ENCODE assay signal across 1 cellular context in genomic region chr16:58654456-58655214, GRCh38.
A peak's percentile ranks its signal among the peaks of the same experiment; 100 is the strongest.
TF ChIP-seq lines count a peak whose summit lies in the region.

No MANE protein-coding gene starts in this region.

TF ChIP-seq in HepG2, 621 proteins besides CTCF, POLR2A, EP300 and RAD21 (continued from another document and continues in another):
- no peak for TF ChIP-seq ZHX2 (IDR thresholded peaks at IDR 0.05; ENCODE audit: low read depth)
- TF ChIP-seq ZHX2 (CRISPR knock-in tag; IDR thresholded peaks at IDR 0.05; ENCODE audit: borderline replicate concordance): no peak
- no peak for TF ChIP-seq TEAD3 (CRISPR knock-in tag; optimal IDR thresholded peaks at IDR 0.05; ENCODE audit: borderline replicate concordance)
- TF ChIP-seq NFKBIZ (CRISPR knock-in tag; IDR thresholded peaks at IDR 0.05): 0 out of 2 replicates have a peak, but pooled peaks have one; percentile 17
- no peak for TF ChIP-seq PRPF4 (IDR thresholded peaks at IDR 0.05; ENCODE audit: low read depth, low read length, poor library complexity, severe bottlenecking)
- peak; percentile 68; the same call in 1 of the 2 replicates for TF ChIP-seq ZNF510 (CRISPR knock-in tag; IDR thresholded peaks at IDR 0.05; ENCODE audit: low read depth)
- TF ChIP-seq ZMYM4 (CRISPR knock-in tag; IDR thresholded peaks at IDR 0.05): no peak; the same call in 1 of the 2 replicates
- TF ChIP-seq, protein P1, sequence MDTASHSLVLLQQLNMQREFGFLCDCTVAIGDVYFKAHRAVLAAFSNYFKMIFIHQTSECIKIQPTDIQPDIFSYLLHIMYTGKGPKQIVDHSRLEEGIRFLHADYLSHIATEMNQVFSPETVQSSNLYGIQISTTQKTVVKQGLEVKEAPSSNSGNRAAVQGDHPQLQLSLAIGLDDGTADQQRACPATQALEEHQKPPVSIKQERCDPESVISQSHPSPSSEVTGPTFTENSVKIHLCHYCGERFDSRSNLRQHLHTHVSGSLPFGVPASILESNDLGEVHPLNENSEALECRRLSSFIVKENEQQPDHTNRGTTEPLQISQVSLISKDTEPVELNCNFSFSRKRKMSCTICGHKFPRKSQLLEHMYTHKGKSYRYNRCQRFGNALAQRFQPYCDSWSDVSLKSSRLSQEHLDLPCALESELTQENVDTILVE (CRISPR knock-in tag; IDR thresholded peaks at IDR 0.05): no peak
- TF ChIP-seq ZNF160 (CRISPR knock-in tag; IDR thresholded peaks at IDR 0.05): no peak
- peak; percentile 13 for TF ChIP-seq XRCC5 (optimal IDR thresholded peaks at IDR 0.05; ENCODE audit: low read length)
- TF ChIP-seq, protein P2, sequence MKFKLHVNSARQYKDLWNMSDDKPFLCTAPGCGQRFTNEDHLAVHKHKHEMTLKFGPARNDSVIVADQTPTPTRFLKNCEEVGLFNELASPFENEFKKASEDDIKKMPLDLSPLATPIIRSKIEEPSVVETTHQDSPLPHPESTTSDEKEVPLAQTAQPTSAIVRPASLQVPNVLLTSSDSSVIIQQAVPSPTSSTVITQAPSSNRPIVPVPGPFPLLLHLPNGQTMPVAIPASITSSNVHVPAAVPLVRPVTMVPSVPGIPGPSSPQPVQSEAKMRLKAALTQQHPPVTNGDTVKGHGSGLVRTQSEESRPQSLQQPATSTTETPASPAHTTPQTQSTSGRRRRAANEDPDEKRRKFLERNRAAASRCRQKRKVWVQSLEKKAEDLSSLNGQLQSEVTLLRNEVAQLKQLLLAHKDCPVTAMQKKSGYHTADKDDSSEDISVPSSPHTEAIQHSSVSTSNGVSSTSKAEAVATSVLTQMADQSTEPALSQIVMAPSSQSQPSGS (CRISPR knock-in tag; IDR thresholded peaks at IDR 0.05): no peak
- no peak for TF ChIP-seq ZNF101 (CRISPR knock-in tag; IDR thresholded peaks at IDR 0.05; ENCODE audit: borderline replicate concordance, low read depth)
- TF ChIP-seq ZNF143 (CRISPR knock-in tag; IDR thresholded peaks at IDR 0.05): no peak
- no peak for TF ChIP-seq ZKSCAN5 (CRISPR knock-in tag; IDR thresholded peaks at IDR 0.05)
- peak; percentile 37; the same call in 1 of the 2 replicates for TF ChIP-seq ZFX (CRISPR knock-in tag; IDR thresholded peaks at IDR 0.05; ENCODE audit: low read depth)
- TF ChIP-seq POGK (CRISPR knock-in tag; conservative IDR thresholded peaks at IDR 0.05): 0 out of 2 replicates have a peak, but pooled peaks have one; percentile 8
- no peak for TF ChIP-seq ATF1 (CRISPR knock-in tag; IDR thresholded peaks at IDR 0.05)
- 0 out of 2 replicates have a peak, but pooled peaks have one; percentile 47 for TF ChIP-seq TGIF2 (CRISPR knock-in tag; IDR thresholded peaks at IDR 0.05)
- TF ChIP-seq, protein P3, sequence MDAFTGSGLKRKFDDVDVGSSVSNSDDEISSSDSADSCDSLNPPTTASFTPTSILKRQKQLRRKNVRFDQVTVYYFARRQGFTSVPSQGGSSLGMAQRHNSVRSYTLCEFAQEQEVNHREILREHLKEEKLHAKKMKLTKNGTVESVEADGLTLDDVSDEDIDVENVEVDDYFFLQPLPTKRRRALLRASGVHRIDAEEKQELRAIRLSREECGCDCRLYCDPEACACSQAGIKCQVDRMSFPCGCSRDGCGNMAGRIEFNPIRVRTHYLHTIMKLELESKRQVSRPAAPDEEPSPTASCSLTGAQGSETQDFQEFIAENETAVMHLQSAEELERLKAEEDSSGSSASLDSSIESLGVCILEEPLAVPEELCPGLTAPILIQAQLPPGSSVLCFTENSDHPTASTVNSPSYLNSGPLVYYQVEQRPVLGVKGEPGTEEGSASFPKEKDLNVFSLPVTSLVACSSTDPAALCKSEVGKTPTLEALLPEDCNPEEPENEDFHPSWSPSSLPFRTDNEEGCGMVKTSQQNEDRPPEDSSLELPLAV (CRISPR knock-in tag; conservative IDR thresholded peaks at IDR 0.05; ENCODE audit: low read depth): no peak
- peak in 1 of 2 experiments; percentile 90; a peak in 2 of 4 replicates for TF ChIP-seq ATF4 (CRISPR knock-in tag; IDR thresholded peaks at IDR 0.05)
- TF ChIP-seq, protein P4, sequence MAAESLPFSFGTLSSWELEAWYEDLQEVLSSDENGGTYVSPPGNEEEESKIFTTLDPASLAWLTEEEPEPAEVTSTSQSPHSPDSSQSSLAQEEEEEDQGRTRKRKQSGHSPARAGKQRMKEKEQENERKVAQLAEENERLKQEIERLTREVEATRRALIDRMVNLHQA (CRISPR knock-in tag; IDR thresholded peaks at IDR 0.05): no peak
- TF ChIP-seq MED13 (CRISPR knock-in tag; IDR thresholded peaks at IDR 0.05): no peak
- TF ChIP-seq ZNF800 (CRISPR knock-in tag; IDR thresholded peaks at IDR 0.05): 0 out of 2 replicates have a peak, but pooled peaks have one; percentile 13
- TF ChIP-seq, protein P5, sequence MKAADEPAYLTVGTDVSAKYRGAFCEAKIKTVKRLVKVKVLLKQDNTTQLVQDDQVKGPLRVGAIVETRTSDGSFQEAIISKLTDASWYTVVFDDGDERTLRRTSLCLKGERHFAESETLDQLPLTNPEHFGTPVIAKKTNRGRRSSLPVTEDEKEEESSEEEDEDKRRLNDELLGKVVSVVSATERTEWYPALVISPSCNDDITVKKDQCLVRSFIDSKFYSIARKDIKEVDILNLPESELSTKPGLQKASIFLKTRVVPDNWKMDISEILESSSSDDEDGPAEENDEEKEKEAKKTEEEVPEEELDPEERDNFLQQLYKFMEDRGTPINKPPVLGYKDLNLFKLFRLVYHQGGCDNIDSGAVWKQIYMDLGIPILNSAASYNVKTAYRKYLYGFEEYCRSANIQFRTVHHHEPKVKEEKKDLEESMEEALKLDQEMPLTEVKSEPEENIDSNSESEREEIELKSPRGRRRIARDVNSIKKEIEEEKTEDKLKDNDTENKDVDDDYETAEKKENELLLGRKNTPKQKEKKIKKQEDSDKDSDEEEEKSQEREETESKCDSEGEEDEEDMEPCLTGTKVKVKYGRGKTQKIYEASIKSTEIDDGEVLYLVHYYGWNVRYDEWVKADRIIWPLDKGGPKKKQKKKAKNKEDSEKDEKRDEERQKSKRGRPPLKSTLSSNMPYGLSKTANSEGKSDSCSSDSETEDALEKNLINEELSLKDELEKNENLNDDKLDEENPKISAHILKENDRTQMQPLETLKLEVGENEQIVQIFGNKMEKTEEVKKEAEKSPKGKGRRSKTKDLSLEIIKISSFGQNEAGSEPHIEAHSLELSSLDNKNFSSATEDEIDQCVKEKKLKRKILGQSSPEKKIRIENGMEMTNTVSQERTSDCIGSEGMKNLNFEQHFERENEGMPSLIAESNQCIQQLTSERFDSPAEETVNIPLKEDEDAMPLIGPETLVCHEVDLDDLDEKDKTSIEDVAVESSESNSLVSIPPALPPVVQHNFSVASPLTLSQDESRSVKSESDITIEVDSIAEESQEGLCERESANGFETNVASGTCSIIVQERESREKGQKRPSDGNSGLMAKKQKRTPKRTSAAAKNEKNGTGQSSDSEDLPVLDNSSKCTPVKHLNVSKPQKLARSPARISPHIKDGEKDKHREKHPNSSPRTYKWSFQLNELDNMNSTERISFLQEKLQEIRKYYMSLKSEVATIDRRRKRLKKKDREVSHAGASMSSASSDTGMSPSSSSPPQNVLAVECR (CRISPR knock-in tag; IDR thresholded peaks at IDR 0.05; ENCODE audit: borderline replicate concordance): peak; percentile 38; the same call in 1 of the 2 replicates
- TF ChIP-seq ZNF577 (CRISPR knock-in tag; IDR thresholded peaks at IDR 0.05; ENCODE audit: borderline replicate concordance, low read depth): no peak
- no peak for TF ChIP-seq KMT2A (CRISPR knock-in tag; IDR thresholded peaks at IDR 0.05)
- TF ChIP-seq ZNF343 (CRISPR knock-in tag; IDR thresholded peaks at IDR 0.05): peak; percentile 27; the same call in 1 of the 2 replicates
- TF ChIP-seq E2F2 (CRISPR knock-in tag; IDR thresholded peaks at IDR 0.05; ENCODE audit: borderline replicate concordance): no peak
- TF ChIP-seq ARID2 (CRISPR knock-in tag; IDR thresholded peaks at IDR 0.05; ENCODE audit: borderline replicate concordance): 0 out of 2 replicates have a peak, but pooled peaks have one; percentile 23
- TF ChIP-seq, protein P6, sequence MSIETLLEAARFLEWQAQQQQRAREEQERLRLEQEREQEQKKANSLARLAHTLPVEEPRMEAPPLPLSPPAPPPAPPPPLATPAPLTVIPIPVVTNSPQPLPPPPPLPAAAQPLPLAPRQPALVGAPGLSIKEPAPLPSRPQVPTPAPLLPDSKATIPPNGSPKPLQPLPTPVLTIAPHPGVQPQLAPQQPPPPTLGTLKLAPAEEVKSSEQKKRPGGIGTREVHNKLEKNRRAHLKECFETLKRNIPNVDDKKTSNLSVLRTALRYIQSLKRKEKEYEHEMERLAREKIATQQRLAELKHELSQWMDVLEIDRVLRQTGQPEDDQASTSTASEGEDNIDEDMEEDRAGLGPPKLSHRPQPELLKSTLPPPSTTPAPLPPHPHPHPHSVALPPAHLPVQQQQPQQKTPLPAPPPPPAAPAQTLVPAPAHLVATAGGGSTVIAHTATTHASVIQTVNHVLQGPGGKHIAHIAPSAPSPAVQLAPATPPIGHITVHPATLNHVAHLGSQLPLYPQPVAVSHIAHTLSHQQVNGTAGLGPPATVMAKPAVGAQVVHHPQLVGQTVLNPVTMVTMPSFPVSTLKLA (IDR thresholded peaks at IDR 0.05): no peak
